ENCODE assay signal across 8 cellular contexts in the genomic region with DNA sequence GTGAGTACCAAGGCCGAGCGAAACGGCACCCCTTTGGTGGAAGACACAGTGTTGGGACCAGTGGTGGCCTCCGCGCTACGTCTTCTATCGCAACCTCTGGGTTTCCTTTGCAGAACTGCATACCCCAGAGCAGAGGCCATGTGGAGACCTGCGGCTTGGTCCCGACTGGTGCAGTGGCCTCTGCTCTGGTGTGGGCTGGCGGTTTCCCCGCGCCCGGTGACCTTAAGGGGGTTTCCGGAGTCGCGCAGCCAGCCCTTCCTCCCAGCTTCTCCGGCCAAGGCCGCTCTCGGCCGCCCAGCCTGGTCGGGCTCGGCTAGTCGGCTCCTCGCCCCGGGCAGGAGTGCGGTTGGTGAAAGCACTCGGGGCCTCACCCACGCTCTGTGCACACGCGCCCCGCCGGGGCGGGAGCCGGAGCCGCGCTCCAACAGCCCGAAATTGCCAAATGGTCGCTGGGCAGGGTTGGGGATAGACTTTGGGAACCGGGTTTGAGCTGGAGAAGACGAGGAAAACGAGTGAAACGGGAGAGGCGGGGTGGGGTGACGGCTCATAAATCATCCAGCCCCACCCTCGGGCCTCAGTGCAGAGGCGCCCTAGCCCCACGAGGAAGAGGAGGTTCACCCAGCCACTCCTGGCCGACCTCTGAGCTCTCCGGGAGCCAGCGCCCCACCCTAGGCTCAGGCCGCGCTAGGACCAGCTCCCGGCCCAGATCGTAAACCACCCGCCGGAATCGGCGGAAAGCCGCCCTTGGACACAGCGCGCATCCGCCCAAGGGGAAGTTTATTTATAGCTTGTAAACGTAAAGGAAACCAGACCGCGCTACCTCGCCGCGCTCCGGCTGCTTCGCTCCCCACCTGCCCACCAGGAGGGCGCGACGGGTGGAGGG.
DNase-seq lines count a peak whose midpoint lies in the region; ATAC-seq and TF ChIP-seq lines count a peak whose summit lies in the region.

No MANE protein-coding gene starts in this region.

- H3K27ac Mint-ChIP-seq in IgD-negative memory B cell: peak overlapping the region; percentile 35 to 88 (median 39)

- DNase-seq in COLO668 (lab: John Stamatoyannopoulos, UW; ENCODE audit: unreplicated experiment) (peak; percentile 89), SKM-1 treated with dmso at 0.1 percent for 144 hours (lab: John Stamatoyannopoulos, UW; ENCODE audit: unreplicated experiment) (peak; percentile 49), choroid plexus epithelial cell (ENCODE audit: low read depth) (peak; percentile 64)
- peak; percentile 50 for DNase-seq in stimulated activated naive CD8-positive, alpha-beta T cell treated with anti-CD3 and anti-CD28 coated beads, Interleukin-15, Interleukin-2, amounts not matched to agents 100 U/mL and 50 U/mL, for 24 hours
- DNase-seq in activated CD4-positive, CD25-positive, alpha-beta regulatory T cell (lab: John Stamatoyannopoulos, UW): no peak

- peaks cover 5 to 21% (median 8%) of the 10 kb centered on the region in 3 donors for H3K4me1 Mint-ChIP-seq in IgD-negative memory B cell

- TF ChIP-seq CTCF in choroid plexus epithelial cell (conservative IDR thresholded peaks at IDR 0.05; ENCODE audit: low read depth, low read length): no peak
- TF ChIP-seq CTCF in liver (IDR thresholded peaks at IDR 0.05; ENCODE audit: low read depth, low read length, missing input control): no peak

- no peaks in the 10 kb centered on the region for H3K27me3 ChIP-seq in liver (ENCODE audit: control insufficient read depth in 4 of 4, insufficient read depth in 4 of 4, low read length in 3 of 4)

- H3K27me3 Mint-ChIP-seq in IgD-negative memory B cell: peaks cover 34% of the 10 kb centered on the region

- peaks cover 0 to 5% (median 0%) of the 10 kb centered on the region in 4 donors for H3K9me3 ChIP-seq in liver (ENCODE audit: control insufficient read depth in 4 of 4, low read length in 3 of 4)

- ATAC-seq in GM19324 (IDR thresholded peaks at IDR 0.05; ENCODE audit: low FRiP score, unreplicated experiment): peak; percentile 42
- ATAC-seq in stimulated activated naive CD8-positive, alpha-beta T cell treated with anti-CD3 and anti-CD28 coated beads, Interleukin-15, Interleukin-2, amounts not matched to agents 100 U/mL and 50 U/mL, for 24 hours: peak; percentile 33

- peaks cover 3 to 39% (median 15%) of the 10 kb centered on the region in 4 donors for H3K4me1 ChIP-seq in liver (ENCODE audit: control insufficient read depth in 4 of 4, insufficient read depth in 4 of 4, low read length in 3 of 4)

- H3K4me3 ChIP-seq in choroid plexus epithelial cell (ENCODE audit: low read depth, low read length): peak overlapping the region; percentile 60
- H3K4me3 ChIP-seq in liver (ENCODE audit: low read depth in 1 of 3, low read length in 3 of 3): peak overlapping the region; percentile 0 to 70 (median 65)

- H3K36me3 Mint-ChIP-seq in IgD-negative memory B cell: no peaks in the 10 kb centered on the region

- peak overlapping the region; percentile 80 to 91 (median 86) for H3K4me3 Mint-ChIP-seq in IgD-negative memory B cell

- H3K9me3 Mint-ChIP-seq in IgD-negative memory B cell: no peaks in the 10 kb centered on the region

- H3K27ac ChIP-seq in liver (ENCODE audit: low read depth in 1 of 2, low read length in 2 of 2): peak overlapping the region; percentile 88 to 90

- peak in 1 of 2 donors; percentile 2 for TF ChIP-seq RAD21 in liver (IDR thresholded peaks at IDR 0.05)

- H3K36me3 ChIP-seq in liver (ENCODE audit: control insufficient read depth in 4 of 4, insufficient read depth in 3 of 4, low read depth in 1 of 4, low read length in 3 of 4): no peaks in the 10 kb centered on the region

- peak overlapping the region in 1 of 2 donors; percentile 67 for H3K9ac ChIP-seq in liver (ENCODE audit: low read depth in 1 of 2, low read length in 2 of 2)

- 3% methylated on average over 73 of the region's 73 CpGs for whole genome bisulfite sequencing in liver

TF ChIP-seq in liver, 16 proteins besides CTCF, POLR2A, EP300 and RAD21:
- TF ChIP-seq SP1 (IDR thresholded peaks at IDR 0.05) (peak; percentile 4), NR2F2 (IDR thresholded peaks at IDR 0.05) (no peak)

Comparison
In these comparisons a context has a peak if more than half of its experiments do, and no peak if none do; other contexts are left out.
1. DNase-seq: peak in COLO668 (single experiment), SKM-1 treated with dmso at 0.1 percent for 144 hours (single experiment), choroid plexus epithelial cell (single experiment) and stimulated activated naive CD8-positive, alpha-beta T cell treated with anti-CD3 and anti-CD28 coated beads, Interleukin-15, Interleukin-2, amounts not matched to agents 100 U/mL and 50 U/mL, for 24 hours (single experiment); none in activated CD4-positive, CD25-positive, alpha-beta regulatory T cell (0 of 4).